Comparison of ENCODE assay signal across 28 cellular contexts in genomic region chr5:124065508-124065907, GRCh38.
A peak's percentile ranks its signal among the peaks of the same experiment; 100 is the strongest.
DNase-seq lines count a peak whose midpoint lies in the region; ATAC-seq, FAIRE-seq and TF ChIP-seq lines count a peak whose summit lies in the region.
"Had no signal": no experiment of that assay in that cellular context is flagged by ENCODE, and none has a peak within 500 bp of the region (broad histone marks: within the 10 kb centered on the region; RNA-seq: fewer than 3 reads in every experiment).

No MANE protein-coding gene starts in this region.

- no peaks in the 10 kb centered on the region for H3K9me2 ChIP-seq in OCI-LY7 (ENCODE audit: insufficient read depth, low read length)

- no peak overlapping the region for H2AFZ ChIP-seq in OCI-LY7 (ENCODE audit: low read length)
- H2AFZ ChIP-seq: PC-9 had no signal

- TF ChIP-seq CTCF in 22Rv1 (IDR thresholded peaks at IDR 0.05) (0 out of 2 replicates have a peak, but pooled peaks have one; percentile 10), GM12872 (IDR thresholded peaks at IDR 0.05; ENCODE audit: insufficient read depth, low read depth, low read length) (peak; percentile 17; the same call in 1 of the 3 replicates), OCI-LY7 (conservative IDR thresholded peaks at IDR 0.05; ENCODE audit: low read length) (0 out of 2 replicates have a peak, but pooled peaks have one; percentile 30), fibroblast of villous mesenchyme (IDR thresholded peaks at IDR 0.05; ENCODE audit: insufficient read depth, low read depth, low read length) (peak; percentile 10), GM10266 (IDR thresholded peaks at IDR 0.05; ENCODE audit: control insufficient read depth, insufficient read depth, low read depth, missing control alignments) (no peak)

- H3K79me2 ChIP-seq in OCI-LY7 (ENCODE audit: insufficient read depth, low read depth, low read length), result no peaks in the 10 kb centered on the region

- WGBS in small intestine, 3 donors, result 86 to 92% (median 92%) methylated on average over 2 of the region's 2 CpGs

- intact Hi-C loops in OCI-LY7 (cut with micrococcal nuclease; ENCODE audit: unreplicated experiment), result no loop called here

- DNase-seq in OCI-LY7 (ENCODE audit: low spot score) (no peak), fibroblast of villous mesenchyme (ENCODE audit: low read depth) (no peak), small intestine (no peak), GM10266 (ENCODE audit: extremely low spot score) (no peak)
- DNase-seq: activated CD4-positive, alpha-beta T cell treated with anti-CD3 and anti-CD28 coated beads for 48 hours; activated naive CD4-positive, alpha-beta T cell treated with anti-CD3 and anti-CD28 coated beads, Interleukin-2, amount 50 U/mL, for 16 hours; amygdala; CD8-positive, alpha-beta memory T cell; glutamatergic neuron; left ventricle myocardium superior; NCI-H1092 treated with DMSO at 0.1 percent for 48 hours; NCI-H1694 treated with DMSO at 0.1 percent for 48 hours; NCI-H2171; NK-92 treated with Interleukin-12 subunit alpha and Interleukin-12 subunit beta, amount 100 ng/mL, for 24 hours; PC-9; SHP77; stimulated activated CD4-positive, alpha-beta T cell treated with anti-CD3 and anti-CD28 coated beads, Interleukin-1b, Interleukin-23, amount 100 ng/mL, for 48 hours; stimulated activated naive CD8-positive, alpha-beta T cell treated with anti-CD3 and anti-CD28 coated beads, Interleukin-15, Interleukin-2, amounts not matched to agents 100 U/mL and 50 U/mL, for 24 hours; SW 1271; T-helper 9 cell; testis had no signal

- CTCF ChIA-PET in OCI-LY7 (lab: Charles Lee; ENCODE audit: unreplicated experiment), result no interaction called here

- H3K27ac ChIP-seq in 22Rv1, result no peak overlapping the region
- H3K27ac ChIP-seq in OCI-LY7 (ENCODE audit: low read depth, low read length, poor library complexity, severe bottlenecking), result no peak overlapping the region
- H3K27ac ChIP-seq in small intestine (ENCODE audit: low read depth in 1 of 2, low read length in 1 of 2), result no peak overlapping the region
- H3K27ac ChIP-seq: PC-9, right atrium auricular region, testis had no signal

- no peak overlapping the region for H3K4me2 ChIP-seq in OCI-LY7 (ENCODE audit: low read length)
- H3K4me2 ChIP-seq: GM23338, PC-9 had no signal

- no peak for FAIRE-seq in small intestine (lab: Jason Lieb, UNC)
- FAIRE-seq: islet of Langerhans had no signal

- H3K27me3 ChIP-seq in small intestine (ENCODE audit: control insufficient read depth in 2 of 2, insufficient read depth in 2 of 2, low read length in 2 of 2), result no peaks in the 10 kb centered on the region
- H3K27me3 ChIP-seq: right atrium auricular region, testis had no signal

- no TSS peak for BruUV-seq in OCI-LY7 (replicated peaks; lab: Mats Ljungman, UMichigan)

- H3K36me3 ChIP-seq in OCI-LY7 (ENCODE audit: insufficient read depth, low read length) (no peaks in the 10 kb centered on the region), small intestine (ENCODE audit: control insufficient read depth in 2 of 2, insufficient read depth in 2 of 2, low read length in 2 of 2) (no peaks in the 10 kb centered on the region)
- H3K36me3 ChIP-seq: right atrium auricular region had no signal

- POLR2A ChIA-PET in OCI-LY7 (lab: Charles Lee), result no interaction called here

- H3K9me3 ChIP-seq in OCI-LY7 (ENCODE audit: low read length) (no peaks in the 10 kb centered on the region), small intestine (ENCODE audit: control insufficient read depth, low read depth) (no peaks in the 10 kb centered on the region)
- H3K9me3 ChIP-seq: right atrium auricular region, testis had no signal

- no peaks in the 10 kb centered on the region for H4K20me1 ChIP-seq in OCI-LY7 (ENCODE audit: insufficient read depth, low read length)

- no peak for ATAC-seq in GM21529 (IDR thresholded peaks at IDR 0.05; ENCODE audit: unreplicated experiment)
- ATAC-seq: activated T-helper 17 cell treated with anti-CD3 and anti-CD28 coated beads, Interleukin-2, amount 50 U/mL, for 72 hours; GM23338; left ventricle myocardium superior; stimulated activated naive CD8-positive, alpha-beta T cell treated with anti-CD3 and anti-CD28 coated beads, Interleukin-15, Interleukin-2, amounts not matched to agents 100 U/mL and 50 U/mL, for 24 hours had no signal

- H3K4me1 ChIP-seq in OCI-LY7 (ENCODE audit: insufficient read depth, low read length, poor library complexity, severe bottlenecking), result no peaks in the 10 kb centered on the region
- no peaks in the 10 kb centered on the region for H3K4me1 ChIP-seq in small intestine (ENCODE audit: control insufficient read depth in 2 of 2, insufficient read depth in 1 of 2, low read depth in 1 of 2, low read length in 1 of 2)
- H3K4me1 ChIP-seq: testis had no signal

- H3K4me3 ChIP-seq in OCI-LY7 (ENCODE audit: low read depth, low read length, poor library complexity, severe bottlenecking), result no peak overlapping the region
- no peak overlapping the region for H3K4me3 ChIP-seq in fibroblast of villous mesenchyme (ENCODE audit: low read depth, low read length)
- H3K4me3 ChIP-seq in small intestine (ENCODE audit: low read depth in 1 of 2, low read length in 2 of 2), result no peak overlapping the region
- H3K4me3 ChIP-seq: GM23338, PC-9, right atrium auricular region, testis had no signal
